17 cellular contexts compared by ENCODE assay signal in genomic region chr18:50796495-50796894, GRCh38. TPM values are rescaled to one million over a fixed set of nuclear protein-coding genes. Genes with fewer than 3 reads are reported as not detected.
"Had no signal": no experiment of that assay in that cellular context is flagged by ENCODE, and none has a peak within 500 bp of the region (broad histone marks: within the 10 kb centered on the region; RNA-seq: fewer than 3 reads in every experiment).

No MANE protein-coding gene starts in this region.

- H3K27ac Mint-ChIP-seq: activated CD4-positive, alpha-beta memory T cell treated with anti-CD3 and anti-CD28 coated beads, Interleukin-2, amount 10 ng/mL, durations not matched to agents 7 days and 5 days; activated naive CD8-positive, alpha-beta T cell treated with anti-CD3 and anti-CD28 coated beads, Interleukin-2, amount 50 U/mL, for 24 hours; mesothelial cell of epicardium; nephron progenitor cell; stimulated activated memory B cell treated with anti-CD40 and anti-IgM and Interleukin-4, amounts not matched to agents 10 μg/mL and 1 μg/mL and 100 μg/mL, for 72 hours; T-helper 1 cell treated with Interleukin-12 subunit alpha and Interleukin-12 subunit beta and Interleukin-4 antibody, amounts not matched to agents 30 μg/mL and 1 μg/mL, for 36 hours had no signal

- DNase-seq: activated CD4-positive, alpha-beta memory T cell treated with anti-CD3 and anti-CD28 coated beads, Interleukin-2, amount 10 ng/mL, durations not matched to agents 7 days and 5 days; activated CD4-positive, alpha-beta T cell treated with anti-CD3 and anti-CD28 coated beads for 48 hours; activated gamma-delta T cell; activated naive CD4-positive, alpha-beta T cell treated with anti-CD3 and anti-CD28 coated beads, Interleukin-2, amount 50 U/mL, for 16 hours; activated naive CD8-positive, alpha-beta T cell treated with anti-CD3 and anti-CD28 coated beads, Interleukin-2, amount 50 U/mL, for 24 hours; brain microvascular endothelial cell; dermis blood vessel endothelial cell; effector memory CD4-positive, alpha-beta T cell; mammary epithelial cell; nephron progenitor cell; stimulated activated CD4-positive, alpha-beta T cell treated with anti-CD3 and anti-CD28 coated beads, Interleukin-15, amount 100 ng/mL, for 24 hours; upper lobe of left lung had no signal

- H3K27ac ChIP-seq: brain microvascular endothelial cell, upper lobe of left lung had no signal

- H3K36me3 ChIP-seq: brain microvascular endothelial cell, upper lobe of left lung had no signal

- H3K4me1 ChIP-seq: upper lobe of left lung had no signal

- H3K4me3 Mint-ChIP-seq: activated CD4-positive, alpha-beta memory T cell treated with anti-CD3 and anti-CD28 coated beads, Interleukin-2, amount 10 ng/mL, durations not matched to agents 7 days and 5 days; activated naive CD8-positive, alpha-beta T cell treated with anti-CD3 and anti-CD28 coated beads, Interleukin-2, amount 50 U/mL, for 24 hours; mesothelial cell of epicardium; nephron progenitor cell; stimulated activated memory B cell treated with anti-CD40 and anti-IgM and Interleukin-4, amounts not matched to agents 10 μg/mL and 1 μg/mL and 100 μg/mL, for 72 hours; T-helper 1 cell treated with Interleukin-12 subunit alpha and Interleukin-12 subunit beta and Interleukin-4 antibody, amounts not matched to agents 30 μg/mL and 1 μg/mL, for 36 hours had no signal

- H3K27me3 ChIP-seq: brain microvascular endothelial cell, upper lobe of left lung had no signal

- H3K4me3 ChIP-seq: smooth muscle cell, upper lobe of left lung had no signal

- H3K36me3 Mint-ChIP-seq: mesothelial cell of epicardium; stimulated activated memory B cell treated with anti-CD40 and anti-IgM and Interleukin-4, amounts not matched to agents 10 μg/mL and 1 μg/mL and 100 μg/mL, for 72 hours had no signal

- H3K9me3 Mint-ChIP-seq: activated CD4-positive, alpha-beta memory T cell treated with anti-CD3 and anti-CD28 coated beads, Interleukin-2, amount 10 ng/mL, durations not matched to agents 7 days and 5 days; activated naive CD8-positive, alpha-beta T cell treated with anti-CD3 and anti-CD28 coated beads, Interleukin-2, amount 50 U/mL, for 24 hours; mesothelial cell of epicardium; nephron progenitor cell; stimulated activated memory B cell treated with anti-CD40 and anti-IgM and Interleukin-4, amounts not matched to agents 10 μg/mL and 1 μg/mL and 100 μg/mL, for 72 hours; T-helper 1 cell treated with Interleukin-12 subunit alpha and Interleukin-12 subunit beta and Interleukin-4 antibody, amounts not matched to agents 30 μg/mL and 1 μg/mL, for 36 hours had no signal

- H3K9me3 ChIP-seq: upper lobe of left lung had no signal

- H3K4me2 ChIP-seq: smooth muscle cell had no signal

- ATAC-seq: activated naive CD8-positive, alpha-beta T cell treated with anti-CD3 and anti-CD28 coated beads, Interleukin-2, amount 50 U/mL, for 24 hours; sciatic nerve; stimulated activated memory B cell treated with anti-CD40 and anti-IgM and Interleukin-4, amounts not matched to agents 10 μg/mL and 1 μg/mL and 100 μg/mL, for 72 hours had no signal

- H3K4me1 Mint-ChIP-seq: activated CD4-positive, alpha-beta memory T cell treated with anti-CD3 and anti-CD28 coated beads, Interleukin-2, amount 10 ng/mL, durations not matched to agents 7 days and 5 days; activated naive CD8-positive, alpha-beta T cell treated with anti-CD3 and anti-CD28 coated beads, Interleukin-2, amount 50 U/mL, for 24 hours; mesothelial cell of epicardium; stimulated activated memory B cell treated with anti-CD40 and anti-IgM and Interleukin-4, amounts not matched to agents 10 μg/mL and 1 μg/mL and 100 μg/mL, for 72 hours had no signal

RNA-seq across cellular contexts. Expression of gene MRO, which starts 23.3 kb away (rescaled TPM):
- total RNA-seq: activated CD4-positive, alpha-beta memory T cell treated with anti-CD3 and anti-CD28 coated beads, Interleukin-2, amount 10 ng/mL, durations not matched to agents 7 days and 5 days; mammary epithelial cell; smooth muscle cell had no signal
- polyA plus RNA-seq: mammary epithelial cell, smooth muscle cell had no signal
